In genomic region chr13:41465215-41465907, GRCh38 we compare ENCODE assay signal across 8 cellular contexts. TPM values are rescaled to one million over a fixed set of nuclear protein-coding genes. Genes with fewer than 3 reads are reported as not detected.
A peak's percentile ranks its signal among the peaks of the same experiment; 100 is the strongest.
DNase-seq lines count a peak whose midpoint lies in the region; ATAC-seq and TF ChIP-seq lines count a peak whose summit lies in the region.

No MANE protein-coding gene starts in this region.

- H4K20me1 ChIP-seq in MM.1S (ENCODE audit: insufficient read depth, low read length), result no peaks in the 10 kb centered on the region

- no peaks in the 10 kb centered on the region for H3F3A ChIP-seq in MM.1S (ENCODE audit: insufficient read depth, low read length)

- H2AFZ ChIP-seq in MM.1S (ENCODE audit: low read length), result no peak overlapping the region

- no peaks in the 10 kb centered on the region for H3K9me2 ChIP-seq in MM.1S (replicated peaks; ENCODE audit: insufficient read depth, low read length)

- H3K79me2 ChIP-seq in MM.1S (ENCODE audit: low read length), result no peaks in the 10 kb centered on the region

- H3K27me3 ChIP-seq in MM.1S (replicated peaks; ENCODE audit: insufficient read depth, low read length) (no peaks in the 10 kb centered on the region), esophagus muscularis mucosa (peaks cover 0 to 20% (median 0%) of the 10 kb centered on the region in 4 donors)

- no peak for TF ChIP-seq CTCF in MM.1S (IDR thresholded peaks at IDR 0.05; ENCODE audit: low read length)
- TF ChIP-seq CTCF in esophagus muscularis mucosa (IDR thresholded peaks at IDR 0.05), result no peak
- TF ChIP-seq CTCF in mesothelial cell of epicardium (IDR thresholded peaks at IDR 0.05; ENCODE audit: unreplicated experiment), result no peak

- H3K4me3 Mint-ChIP-seq in mesothelial cell of epicardium, result no peak overlapping the region

- H3K27ac ChIP-seq in MM.1S (ENCODE audit: low read length) (no peak overlapping the region), esophagus muscularis mucosa (replicated peaks in 1 of 4) (peak overlapping the region; percentile 5 to 56 (median 44)), skin epidermis (peak overlapping the region in 18 of 21 experiments; percentile 30 to 95 (median 68))

- peaks cover 11% of the 10 kb centered on the region for H3K4me1 Mint-ChIP-seq in mesothelial cell of epicardium

- 57% methylated on average over 4 of the region's 4 CpGs for WGBS in esophagus muscularis mucosa

- no peak for TF ChIP-seq EP300 in esophagus muscularis mucosa (IDR thresholded peaks at IDR 0.05)

- H3K36me3 Mint-ChIP-seq in mesothelial cell of epicardium, result no peaks in the 10 kb centered on the region

- intact Hi-C loops in esophagus muscularis mucosa (cut with DNase I), result no loop called here

- H3K36me3 ChIP-seq in MM.1S (replicated peaks; ENCODE audit: insufficient read depth, low read length) (no peaks in the 10 kb centered on the region), esophagus muscularis mucosa (peaks cover 0 to 84% (median 20%) of the 10 kb centered on the region in 4 donors)

- ATAC-seq in GM21737 (IDR thresholded peaks at IDR 0.05; ENCODE audit: unreplicated experiment), result peak; percentile 94

- H3K9me3 Mint-ChIP-seq in mesothelial cell of epicardium, result no peaks in the 10 kb centered on the region

- H3K27ac Mint-ChIP-seq in mesothelial cell of epicardium, result no peak overlapping the region

- H3K4me1 ChIP-seq in MM.1S (ENCODE audit: low read length), result no peaks in the 10 kb centered on the region
- H3K4me1 ChIP-seq in esophagus muscularis mucosa, result peaks cover 27 to 54% (median 50%) of the 10 kb centered on the region in 4 donors

- DNase-seq in EL (peak; percentile 88), MM.1S (peak; percentile 10), esophagus muscularis mucosa (ENCODE audit: extremely low spot score) (no peak), mesothelial cell of epicardium (ENCODE audit: low spot score in 2 of 2, unreplicated experiment in 2 of 2) (no peak), NCI-H1417 (lab: John Stamatoyannopoulos, UW) (no peak)
- peak in 2 of 3 experiments; percentile 70 to 72 for DNase-seq in activated CD8-positive, alpha-beta memory T cell treated with anti-CD3 and anti-CD28 coated beads for 48 hours (ENCODE audit: low read depth in 2 of 3, low spot score in 2 of 3)

- H3K4me3 ChIP-seq in MM.1S (ENCODE audit: low read length), result no peak overlapping the region
- no peak overlapping the region for H3K4me3 ChIP-seq in esophagus muscularis mucosa
- no peak overlapping the region for H3K4me3 ChIP-seq in skin epidermis

- no peaks in the 10 kb centered on the region for H3K9me3 ChIP-seq in MM.1S (replicated peaks; ENCODE audit: insufficient read depth, low read length)
- H3K9me3 ChIP-seq in esophagus muscularis mucosa, result no peaks in the 10 kb centered on the region

- no peak for TF ChIP-seq POLR2A in esophagus muscularis mucosa (IDR thresholded peaks at IDR 0.05; ENCODE audit: low read depth)

- no peak overlapping the region for H3K4me2 ChIP-seq in MM.1S (ENCODE audit: low read depth, low read length)

- peaks cover 18% of the 10 kb centered on the region for H3K27me3 Mint-ChIP-seq in mesothelial cell of epicardium (ENCODE audit: low read depth)

- no peak overlapping the region for H3K9ac ChIP-seq in MM.1S (ENCODE audit: low read length)

RNA-seq across cellular contexts. Expression of gene RGCC, which starts 8.0 kb away (rescaled TPM):
- total RNA-seq in esophagus muscularis mucosa, result 100 to 1,000 TPM in 1 of 4 donors, 10 to 100 TPM in 3; 56.5 to 142 (median 77.1) TPM
- 0.85 to 2.1 TPM (median 1.9 TPM) in 3 replicates for total RNA-seq in mesothelial cell of epicardium

Comparison
In these comparisons a context has a peak if more than half of its experiments do, and no peak if none do; other contexts are left out.
1. DNase-seq: peak in EL (single experiment), MM.1S (single experiment) and activated CD8-positive, alpha-beta memory T cell treated with anti-CD3 and anti-CD28 coated beads for 48 hours (2 of 3); none in esophagus muscularis mucosa (single experiment), mesothelial cell of epicardium (0 of 2) and NCI-H1417 (0 of 3).
2. RNA of gene RGCC, which starts 8.0 kb away (total RNA-seq): 56.5 to 142 TPM in esophagus muscularis mucosa; 0.85 to 2.1 TPM in mesothelial cell of epicardium; every median in the first group is over 10 times any median in the second.